12 cellular contexts compared by ENCODE assay signal in genomic region chr1:178134061-178134460, GRCh38.
DNase-seq lines count a peak whose midpoint lies in the region; ATAC-seq and TF ChIP-seq lines count a peak whose summit lies in the region.
"Had no signal": no experiment of that assay in that cellular context is flagged by ENCODE, and none has a peak within 500 bp of the region (broad histone marks: within the 10 kb centered on the region; RNA-seq: fewer than 3 reads in every experiment).

No MANE protein-coding gene starts in this region.

- no peak overlapping the region for H3K4me3 ChIP-seq in astrocyte of the spinal cord (ENCODE audit: low read depth, low read length)
- H3K4me3 ChIP-seq: suprapubic skin had no signal

- no peaks in the 10 kb centered on the region for H3K9me3 Mint-ChIP-seq in nephron progenitor cell
- peaks cover 4% of the 10 kb centered on the region for H3K9me3 Mint-ChIP-seq in activated naive CD8-positive, alpha-beta T cell treated with anti-CD3 and anti-CD28 coated beads, Interleukin-2, amount 50 U/mL, for 24 hours
- H3K9me3 Mint-ChIP-seq: activated naive CD8-positive, alpha-beta T cell treated with anti-CD3 and anti-CD28 coated beads, Interleukin-2, amount 10 ng/mL, durations not matched to agents 7 days and 5 days had no signal

- ATAC-seq in activated naive CD8-positive, alpha-beta T cell treated with anti-CD3 and anti-CD28 coated beads, Interleukin-2, amount 50 U/mL, for 24 hours, result no peak

- DNase-seq in ACHN, result peak; percentile 28
- peak; percentile 33 for DNase-seq in KG1 (lab: John Stamatoyannopoulos, UW)
- DNase-seq in astrocyte of the spinal cord (ENCODE audit: low read depth, low spot score), result peak; percentile 70
- DNase-seq in hepatic stellate cell (ENCODE audit: low spot score), result peak; percentile 50
- no peak for DNase-seq in RPMI8226
- no peak for DNase-seq in nephron progenitor cell
- no peak for DNase-seq in cerebellar nuclear complex (lab: John Stamatoyannopoulos, UW)
- no peak for DNase-seq in activated naive CD8-positive, alpha-beta T cell treated with anti-CD3 and anti-CD28 coated beads, Interleukin-2, amount 50 U/mL, for 24 hours
- DNase-seq: activated naive CD8-positive, alpha-beta T cell treated with anti-CD3 and anti-CD28 coated beads, Interleukin-2, amount 10 ng/mL, durations not matched to agents 7 days and 5 days; CD4-positive, CD25-positive, alpha-beta regulatory T cell; NCI-H146 had no signal

- H3K4me3 Mint-ChIP-seq in nephron progenitor cell, result no peak overlapping the region
- H3K4me3 Mint-ChIP-seq in activated naive CD8-positive, alpha-beta T cell treated with anti-CD3 and anti-CD28 coated beads, Interleukin-2, amount 50 U/mL, for 24 hours, result no peak overlapping the region
- H3K4me3 Mint-ChIP-seq: activated naive CD8-positive, alpha-beta T cell treated with anti-CD3 and anti-CD28 coated beads, Interleukin-2, amount 10 ng/mL, durations not matched to agents 7 days and 5 days; CD4-positive, CD25-positive, alpha-beta regulatory T cell had no signal

- no peaks in the 10 kb centered on the region for H3K27me3 Mint-ChIP-seq in nephron progenitor cell (ENCODE audit: low read depth, poor library complexity)
- no peaks in the 10 kb centered on the region for H3K27me3 Mint-ChIP-seq in activated naive CD8-positive, alpha-beta T cell treated with anti-CD3 and anti-CD28 coated beads, Interleukin-2, amount 50 U/mL, for 24 hours
- H3K27me3 Mint-ChIP-seq: activated naive CD8-positive, alpha-beta T cell treated with anti-CD3 and anti-CD28 coated beads, Interleukin-2, amount 10 ng/mL, durations not matched to agents 7 days and 5 days; CD4-positive, CD25-positive, alpha-beta regulatory T cell had no signal

- in situ Hi-C loops in ACHN (cut with HindIII; ENCODE audit: low pct_ligation_motif_present, low pct_unique_long_range_greater_than_20kb, low sequenced_read_pairs) (no loop called here), astrocyte of the spinal cord (cut with HindIII; ENCODE audit: low sequenced_read_pairs) (no loop called here)

- TF ChIP-seq CTCF in astrocyte of the spinal cord (IDR thresholded peaks at IDR 0.05; ENCODE audit: low read depth, low read length) (no peak), nephron progenitor cell (IDR thresholded peaks at IDR 0.05) (no peak)

- peaks cover 10% of the 10 kb centered on the region for H3K4me1 Mint-ChIP-seq in nephron progenitor cell
- no peaks in the 10 kb centered on the region for H3K4me1 Mint-ChIP-seq in activated naive CD8-positive, alpha-beta T cell treated with anti-CD3 and anti-CD28 coated beads, Interleukin-2, amount 50 U/mL, for 24 hours
- H3K4me1 Mint-ChIP-seq: activated naive CD8-positive, alpha-beta T cell treated with anti-CD3 and anti-CD28 coated beads, Interleukin-2, amount 10 ng/mL, durations not matched to agents 7 days and 5 days; CD4-positive, CD25-positive, alpha-beta regulatory T cell had no signal

- H3K36me3 Mint-ChIP-seq in nephron progenitor cell (ENCODE audit: low read depth), result peaks cover 4% of the 10 kb centered on the region
- H3K36me3 Mint-ChIP-seq in activated naive CD8-positive, alpha-beta T cell treated with anti-CD3 and anti-CD28 coated beads, Interleukin-2, amount 50 U/mL, for 24 hours (ENCODE audit: low read depth), result no peaks in the 10 kb centered on the region
- H3K36me3 Mint-ChIP-seq: activated naive CD8-positive, alpha-beta T cell treated with anti-CD3 and anti-CD28 coated beads, Interleukin-2, amount 10 ng/mL, durations not matched to agents 7 days and 5 days; CD4-positive, CD25-positive, alpha-beta regulatory T cell had no signal

- H3K27ac Mint-ChIP-seq in nephron progenitor cell, result no peak overlapping the region
- no peak overlapping the region for H3K27ac Mint-ChIP-seq in activated naive CD8-positive, alpha-beta T cell treated with anti-CD3 and anti-CD28 coated beads, Interleukin-2, amount 50 U/mL, for 24 hours
- H3K27ac Mint-ChIP-seq: activated naive CD8-positive, alpha-beta T cell treated with anti-CD3 and anti-CD28 coated beads, Interleukin-2, amount 10 ng/mL, durations not matched to agents 7 days and 5 days; CD4-positive, CD25-positive, alpha-beta regulatory T cell had no signal

Comparison
In these comparisons a context has a peak if more than half of its experiments do, and no peak if none do; other contexts are left out.
1. DNase-seq: peak in ACHN (single experiment), KG1 (single experiment), astrocyte of the spinal cord (single experiment) and hepatic stellate cell (single experiment); none in RPMI8226 (single experiment), nephron progenitor cell (single experiment), cerebellar nuclear complex (0 of 2) and activated naive CD8-positive, alpha-beta T cell treated with anti-CD3 and anti-CD28 coated beads, Interleukin-2, amount 50 U/mL, for 24 hours (single experiment).